25 cellular contexts compared by ENCODE assay signal in genomic region chr15:66820474-66821258, GRCh38.
DNase-seq lines count a peak whose midpoint lies in the region; ATAC-seq and TF ChIP-seq lines count a peak whose summit lies in the region.
"Had no signal": no experiment of that assay in that cellular context is flagged by ENCODE, and none has a peak within 500 bp of the region (broad histone marks: within the 10 kb centered on the region; RNA-seq: fewer than 3 reads in every experiment).

No MANE protein-coding gene starts in this region.

- no peak overlapping the region for H3K27ac ChIP-seq in RWPE2 (ENCODE audit: poor library complexity, severe bottlenecking)
- H3K27ac ChIP-seq: esophagus muscularis mucosa, SJSA1 had no signal

- no peak overlapping the region for H3K4me3 ChIP-seq in RWPE2 (ENCODE audit: severe bottlenecking)
- no peak overlapping the region for H3K4me3 ChIP-seq in foreskin fibroblast (ENCODE audit: low read depth in 1 of 2, low read length in 2 of 2)
- H3K4me3 ChIP-seq: esophagus muscularis mucosa, SJSA1 had no signal

- DNase-seq in Daoy (ENCODE audit: low read depth) (peak; percentile 57), RWPE2 (ENCODE audit: low spot score) (peak; percentile 51), foreskin fibroblast (peak; percentile 77 to 84), sciatic nerve (ENCODE audit: low spot score) (peak; percentile 50), OCI-M1 (lab: John Stamatoyannopoulos, UW) (no peak), nucleus accumbens (lab: John Stamatoyannopoulos, UW) (no peak), NCI-H1105 treated with DMSO at 0.1 percent for 48 hours (lab: John Stamatoyannopoulos, UW) (no peak)
- DNase-seq: activated CD4-positive, alpha-beta memory T cell treated with anti-CD3 and anti-CD28 coated beads for 36 hours; activated CD4-positive, CD25-positive, alpha-beta regulatory T cell treated with anti-CD3 and anti-CD28 coated beads, Interleukin-2, amount 50 U/mL, for 72 hours; activated naive CD8-positive, alpha-beta T cell treated with anti-CD3 and anti-CD28 coated beads, Interleukin-2, amount 10 ng/mL, durations not matched to agents 7 days and 5 days; caudate nucleus; CD8-positive, alpha-beta T cell; DMS 273 treated with DMSO at 0.1 percent for 48 hours; HCEC 1CT; MM.1S; NCI-H1417 treated with DMSO at 0.1 percent for 48 hours; NCI-H2081 treated with DMSO at 0.1 percent for 48 hours; NCI-H345; NCI-H748 treated with DMSO at 0.1 percent for 48 hours; right cardiac atrium; stimulated activated CD4-positive, alpha-beta T cell treated with anti-CD3 and anti-CD28 coated beads, Interleukin-12 subunit alpha, Interleukin-12 subunit beta, amount 100 ng/mL, for 4 hours; stimulated activated CD4-positive, alpha-beta T cell treated with anti-CD3 and anti-CD28 coated beads, Interleukin-4, amount 100 ng/mL, for 24 hours had no signal

- intact Hi-C loops in sciatic nerve (cut with DNase I) = no loop called here

- no peaks in the 10 kb centered on the region for H3K4me1 ChIP-seq in RWPE2 (ENCODE audit: insufficient read depth, poor library complexity, severe bottlenecking)

- no peak for ATAC-seq in RWPE2 (ENCODE audit: low read depth)
- no peak for ATAC-seq in sciatic nerve
- ATAC-seq: CD8-positive, alpha-beta T cell; right cardiac atrium; stimulated activated effector memory CD8-positive, alpha-beta T cell treated with anti-CD3 and anti-CD28 coated beads, Interleukin-12 subunit alpha, Interleukin-12 subunit beta, amount 100 ng/mL, for 72 hours had no signal

- no peaks in the 10 kb centered on the region for H3K36me3 ChIP-seq in RWPE2 (ENCODE audit: low read depth)
- H3K36me3 ChIP-seq: esophagus muscularis mucosa, SJSA1 had no signal

- TF ChIP-seq CTCF in RWPE2 (IDR thresholded peaks at IDR 0.05; ENCODE audit: poor library complexity, severe bottlenecking) = no peak
- no peak for TF ChIP-seq CTCF in foreskin fibroblast (IDR thresholded peaks at IDR 0.05; ENCODE audit: low read depth, low read length)

- no peaks in the 10 kb centered on the region for H3K27me3 ChIP-seq in RWPE2 (ENCODE audit: insufficient read depth, poor library complexity, severe bottlenecking)
- H3K27me3 ChIP-seq: esophagus muscularis mucosa, SJSA1 had no signal

- H3K9me3 ChIP-seq in RWPE2 (ENCODE audit: severe bottlenecking) = no peaks in the 10 kb centered on the region
- H3K9me3 ChIP-seq: esophagus muscularis mucosa, SJSA1 had no signal

Comparison
In these comparisons a context has a peak if more than half of its experiments do, and no peak if none do; other contexts are left out.
1. DNase-seq: peak in Daoy (single experiment), RWPE2 (single experiment), foreskin fibroblast (2 of 2) and sciatic nerve (single experiment); none in OCI-M1 (single experiment), nucleus accumbens (0 of 56) and NCI-H1105 treated with DMSO at 0.1 percent for 48 hours (single experiment).